In the genomic region with DNA sequence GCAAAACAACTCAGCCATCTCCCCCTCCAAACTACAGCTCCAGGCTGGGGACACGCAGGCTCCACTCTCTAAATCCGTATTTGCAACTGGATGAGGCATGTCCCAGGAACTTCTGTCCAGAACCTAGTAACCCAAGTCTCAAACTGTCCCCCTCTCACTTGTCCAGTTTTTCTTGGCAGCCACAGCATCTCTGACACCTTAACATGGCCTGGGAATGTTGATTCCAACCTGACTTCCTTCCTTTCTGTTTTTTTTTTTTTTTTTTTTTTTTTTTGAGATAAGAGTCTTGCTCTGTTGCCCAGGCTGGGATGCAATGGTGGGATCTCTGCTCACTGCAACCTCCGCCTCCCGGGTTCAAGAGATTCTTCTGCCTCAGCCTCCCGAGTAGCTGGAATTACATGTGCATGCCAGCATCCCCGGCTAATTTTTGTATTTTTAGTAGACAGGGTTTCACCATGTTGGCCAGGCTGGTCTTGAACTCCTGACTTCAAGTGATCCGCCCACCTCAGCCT, we compare ENCODE assay signal across 1 cellular context.
TF ChIP-seq lines count a peak whose summit lies in the region.

No MANE protein-coding gene starts in this region.

TF ChIP-seq in HepG2, 621 proteins besides CTCF, POLR2A, EP300 and RAD21:
- TF ChIP-seq HOXA3 (CRISPR knock-in tag; IDR thresholded peaks at IDR 0.05) (0 out of 2 replicates have a peak, but pooled peaks have one; percentile 17), ZNF121 (CRISPR knock-in tag; IDR thresholded peaks at IDR 0.05) (peak; percentile 29; the same call in 1 of the 2 replicates)
